ENCODE assay signal across 17 cellular contexts in genomic region chr4:722181-722725, GRCh38.
"Had no signal": no experiment of that assay in that cellular context is flagged by ENCODE, and none has a peak within 500 bp of the region (broad histone marks: within the 10 kb centered on the region; RNA-seq: fewer than 3 reads in every experiment).

No MANE protein-coding gene starts in this region.

- H3K9me3 ChIP-seq: lower lobe of right lung, suprapubic skin had no signal

- H3K27ac Mint-ChIP-seq: activated B cell treated with CpG ODN at 0.5 μM for 24 hours; activated CD4-positive, alpha-beta T cell treated with anti-CD3 and anti-CD28 coated beads, Interleukin-2, amount 10 ng/mL, durations not matched to agents 24 days and 14 days; activated naive CD8-positive, alpha-beta T cell treated with anti-CD3 and anti-CD28 coated beads for 36 hours; neural progenitor cell had no signal

- H3K36me3 ChIP-seq: neural progenitor cell had no signal

- H3K27me3 Mint-ChIP-seq: activated B cell treated with CpG ODN at 0.5 μM for 24 hours; activated CD4-positive, alpha-beta T cell treated with anti-CD3 and anti-CD28 coated beads, Interleukin-2, amount 10 ng/mL, durations not matched to agents 24 days and 14 days; activated naive CD8-positive, alpha-beta T cell treated with anti-CD3 and anti-CD28 coated beads for 36 hours; central memory CD8-positive, alpha-beta T cell; type B pancreatic cell had no signal

- H3K9ac ChIP-seq: neural progenitor cell, parathyroid adenoma had no signal

- H3K27ac ChIP-seq: coronary artery, lower lobe of right lung, neural progenitor cell, parathyroid adenoma had no signal

- H3K4me3 Mint-ChIP-seq: activated B cell treated with CpG ODN at 0.5 μM for 24 hours; activated CD4-positive, alpha-beta T cell treated with anti-CD3 and anti-CD28 coated beads, Interleukin-2, amount 10 ng/mL, durations not matched to agents 24 days and 14 days; activated naive CD8-positive, alpha-beta T cell treated with anti-CD3 and anti-CD28 coated beads for 36 hours; central memory CD8-positive, alpha-beta T cell; neural progenitor cell; type B pancreatic cell had no signal

- H3K4me3 ChIP-seq: coronary artery, lower lobe of right lung, neural progenitor cell had no signal

- H3K9me3 Mint-ChIP-seq: activated B cell treated with CpG ODN at 0.5 μM for 24 hours; activated CD4-positive, alpha-beta T cell treated with anti-CD3 and anti-CD28 coated beads, Interleukin-2, amount 10 ng/mL, durations not matched to agents 24 days and 14 days; activated naive CD8-positive, alpha-beta T cell treated with anti-CD3 and anti-CD28 coated beads for 36 hours; central memory CD8-positive, alpha-beta T cell; type B pancreatic cell had no signal

- DNase-seq: activated B cell treated with CpG ODN at 0.5 μM for 24 hours; activated CD4-positive, alpha-beta T cell treated with anti-CD3 and anti-CD28 coated beads, Interleukin-2, amount 10 ng/mL, durations not matched to agents 24 days and 14 days; activated naive CD8-positive, alpha-beta T cell treated with anti-CD3 and anti-CD28 coated beads for 36 hours; effector CD4-positive, alpha-beta T cell; foreskin melanocyte; lower lobe of right lung; midbrain; retina; stimulated activated CD4-positive, alpha-beta T cell treated with anti-CD3 and anti-CD28 coated beads, Interleukin-2, amount 100 ng/mL, for 48 hours; stimulated activated naive CD4-positive, alpha-beta T cell; T-helper 1 cell had no signal
